9 cellular contexts compared by ENCODE assay signal in genomic region chr11:72609045-72609444, GRCh38.
DNase-seq lines count a peak whose midpoint lies in the region; ATAC-seq, FAIRE-seq and TF ChIP-seq lines count a peak whose summit lies in the region.
"Had no signal": no experiment of that assay in that cellular context is flagged by ENCODE, and none has a peak within 500 bp of the region (broad histone marks: within the 10 kb centered on the region; RNA-seq: fewer than 3 reads in every experiment).

No MANE protein-coding gene starts in this region.

- H2AK5ac ChIP-seq in mesendoderm (ENCODE audit: low read length) = no peak overlapping the region

- no peak overlapping the region for H4K5ac ChIP-seq in mesendoderm (ENCODE audit: low read length)

- H3K36me3 Mint-ChIP-seq in astrocyte (ENCODE audit: low read depth, unreplicated experiment) = peaks cover 2% of the 10 kb centered on the region

- H2AFZ ChIP-seq in astrocyte (ENCODE audit: low read depth, low read length) = no peak overlapping the region

- no peaks in the 10 kb centered on the region for H4K20me1 ChIP-seq in astrocyte (ENCODE audit: insufficient read depth, low read length)

- no peak overlapping the region for H4K8ac ChIP-seq in mesendoderm (ENCODE audit: low read depth, low read length)

- FAIRE-seq in astrocyte (lab: Jason Lieb, UNC) = no peak

- H3K27me3 ChIP-seq in astrocyte (ENCODE audit: insufficient read depth, low read length) = peaks cover 16% of the 10 kb centered on the region
- no peaks in the 10 kb centered on the region for H3K27me3 ChIP-seq in mesendoderm (ENCODE audit: insufficient read depth, low read length, poor library complexity)
- H3K27me3 ChIP-seq: SJSA1 had no signal

- H3K56ac ChIP-seq in mesendoderm (ENCODE audit: low read length) = no peak overlapping the region

- H3K79me2 ChIP-seq in astrocyte (ENCODE audit: insufficient read depth, low read length) = no peaks in the 10 kb centered on the region
- no peaks in the 10 kb centered on the region for H3K79me2 ChIP-seq in mesendoderm (ENCODE audit: control insufficient read depth, insufficient read depth, low read length)

- H3K4ac ChIP-seq in mesendoderm (ENCODE audit: low read depth, low read length) = no peak overlapping the region

- no peak overlapping the region for H2BK120ac ChIP-seq in mesendoderm (ENCODE audit: low read depth, low read length)

- H3K23ac ChIP-seq in mesendoderm (ENCODE audit: low read length) = no peak overlapping the region

- H3K27ac Mint-ChIP-seq in astrocyte (ENCODE audit: unreplicated experiment) = no peak overlapping the region

- TF ChIP-seq EP300 in Ishikawa (IDR thresholded peaks at IDR 0.05; ENCODE audit: borderline replicate concordance) = no peak

- H3K4me3 Mint-ChIP-seq in astrocyte (ENCODE audit: unreplicated experiment) = no peak overlapping the region

- TF ChIP-seq CTCF in astrocyte (IDR thresholded peaks at IDR 0.05; ENCODE audit: insufficient read depth, low read depth, low read length) = peak; percentile 61

- DNase-seq in DMS53 (lab: John Stamatoyannopoulos, UW) (peak; percentile 68), astrocyte (ENCODE audit: low read depth) (no peak), mesendoderm (peak; percentile 49), T-helper 9 cell (no peak), islet precursor cell (no peak), DMS79 (lab: John Stamatoyannopoulos, UW) (no peak)

- H3K18ac ChIP-seq in mesendoderm (ENCODE audit: low read length) = no peak overlapping the region

- H3K4me1 Mint-ChIP-seq in astrocyte (ENCODE audit: low read depth, unreplicated experiment) = peaks cover 2% of the 10 kb centered on the region

- H3K4me2 ChIP-seq in astrocyte (ENCODE audit: low read length) (no peak overlapping the region), mesendoderm (ENCODE audit: low read length) (no peak overlapping the region)

- H3K4me1 ChIP-seq in astrocyte (ENCODE audit: insufficient read depth, low read length) (no peaks in the 10 kb centered on the region), mesendoderm (ENCODE audit: control insufficient read depth, low read depth, low read length) (no peaks in the 10 kb centered on the region)
- H3K4me1 ChIP-seq: SJSA1 had no signal

- H3K9ac ChIP-seq in astrocyte (ENCODE audit: low read length) (no peak overlapping the region), mesendoderm (ENCODE audit: low read length) (no peak overlapping the region)

- peak; percentile 29 for TF ChIP-seq RAD21 in Ishikawa (IDR thresholded peaks at IDR 0.05; ENCODE audit: low read depth)

- no peak overlapping the region for H2BK15ac ChIP-seq in mesendoderm (replicated peaks; ENCODE audit: low read depth)

- H3K9me3 Mint-ChIP-seq in astrocyte (ENCODE audit: unreplicated experiment) = peaks cover 2% of the 10 kb centered on the region

- H2BK5ac ChIP-seq in mesendoderm (ENCODE audit: low read length) = no peak overlapping the region

- no peaks in the 10 kb centered on the region for H3K36me3 ChIP-seq in astrocyte (ENCODE audit: insufficient read depth, low read length)
- H3K36me3 ChIP-seq in mesendoderm (ENCODE audit: control insufficient read depth, insufficient read depth, low read length) = no peaks in the 10 kb centered on the region
- H3K36me3 ChIP-seq: SJSA1 had no signal

- WGBS in mesendoderm (ENCODE audit: extremely low coverage, insufficient coverage, low lambda C conversion rate) = no CpG with 5 or more reads among the region's 4 CpGs

- no peak overlapping the region for H3K4me3 ChIP-seq in astrocyte (ENCODE audit: insufficient read depth, low read depth, low read length)
- no peak overlapping the region for H3K4me3 ChIP-seq in mesendoderm (ENCODE audit: low read length)
- H3K4me3 ChIP-seq: SJSA1 had no signal

- ATAC-seq in GM18870 (IDR thresholded peaks at IDR 0.05; ENCODE audit: unreplicated experiment) = no peak

- H3K27ac ChIP-seq in astrocyte (ENCODE audit: low read depth, low read length) (no peak overlapping the region), mesendoderm (ENCODE audit: low read depth, low read length) (no peak overlapping the region)
- H3K27ac ChIP-seq: SJSA1 had no signal

- H3K27me3 Mint-ChIP-seq in astrocyte (ENCODE audit: low read depth, unreplicated experiment) = peaks cover 89% of the 10 kb centered on the region

- no peaks in the 10 kb centered on the region for H3K79me1 ChIP-seq in mesendoderm (ENCODE audit: low read length)

- no peaks in the 10 kb centered on the region for H3K9me3 ChIP-seq in astrocyte (ENCODE audit: insufficient read depth, low read depth, low read length)
- H3K9me3 ChIP-seq: SJSA1 had no signal

TF ChIP-seq in Ishikawa, 13 proteins besides CTCF, POLR2A, EP300 and RAD21:
- TF ChIP-seq EGR1 (IDR thresholded peaks at IDR 0.05) (no peak), CREB1 (IDR thresholded peaks at IDR 0.05; ENCODE audit: low read depth) (no peak), TCF12 (IDR thresholded peaks at IDR 0.05; ENCODE audit: low read depth) (no peak), ZBTB7A (IDR thresholded peaks at IDR 0.05; ENCODE audit: low read depth) (no peak)

Comparison
In these comparisons a context has a peak if more than half of its experiments do, and no peak if none do; other contexts are left out.
1. DNase-seq: peak in DMS53 (single experiment) and mesendoderm (single experiment); none in astrocyte (single experiment), T-helper 9 cell (single experiment), islet precursor cell (single experiment) and DMS79 (single experiment).